11 cellular contexts compared by ENCODE assay signal in the genomic region with DNA sequence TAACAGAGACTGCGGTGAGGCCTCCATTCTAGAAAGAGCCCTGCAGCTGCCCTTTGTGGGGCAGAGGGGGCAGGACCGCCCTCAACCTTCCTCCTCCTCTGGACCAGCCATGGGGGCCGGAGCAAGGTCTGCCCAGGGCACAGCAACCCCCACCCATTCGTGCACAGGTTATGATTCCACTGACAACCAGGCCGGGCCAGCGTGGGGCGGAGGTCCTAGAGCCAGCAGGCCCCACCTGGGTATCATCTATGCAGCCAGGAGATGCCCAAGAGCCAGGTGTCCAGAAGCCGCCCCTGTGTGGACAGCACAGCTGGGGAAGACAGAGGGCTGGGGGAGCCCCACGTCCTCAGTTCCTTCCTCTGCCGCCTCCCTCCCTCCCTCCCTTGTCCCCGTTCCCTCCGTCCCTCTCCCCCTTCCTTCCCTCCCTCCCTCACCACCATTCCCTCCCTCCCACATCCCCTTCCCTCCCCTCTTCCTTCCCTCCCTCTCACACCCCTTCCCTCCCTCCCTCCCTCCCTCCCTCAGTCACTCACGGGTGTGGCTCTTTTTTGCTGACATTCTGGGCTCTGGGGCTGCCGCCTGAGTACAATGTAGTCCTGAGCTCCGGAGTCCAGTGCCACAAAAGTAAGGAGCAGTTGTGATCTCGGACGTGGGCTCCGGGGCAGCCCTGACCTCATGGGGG. TPM values are rescaled to one million over a fixed set of nuclear protein-coding genes. Genes with fewer than 3 reads are reported as not detected.
DNase-seq lines count a peak whose midpoint lies in the region; ATAC-seq and TF ChIP-seq lines count a peak whose summit lies in the region.
"Had no signal": no experiment of that assay in that cellular context is flagged by ENCODE, and none has a peak within 500 bp of the region (broad histone marks: within the 10 kb centered on the region; RNA-seq: fewer than 3 reads in every experiment).

No MANE protein-coding gene starts in this region.

- H2BK120ac ChIP-seq in neuronal stem cell (ENCODE audit: low read depth, low read length) = no peak overlapping the region

- H3K4ac ChIP-seq in neuronal stem cell (ENCODE audit: low read length) = no peak overlapping the region

- no peaks in the 10 kb centered on the region for H3K9me3 Mint-ChIP-seq in activated T-cell treated with anti-CD3 and anti-CD28 coated beads, Interleukin-2, amount 50 U/mL, for 72 hours
- H3K9me3 Mint-ChIP-seq in activated CD8-positive, alpha-beta T cell treated with anti-CD3 and anti-CD28 coated beads for 36 hours = no peaks in the 10 kb centered on the region

- no peak overlapping the region for H3K4me3 ChIP-seq in neuronal stem cell (ENCODE audit: low read length in 2 of 2)
- H3K4me3 ChIP-seq: cardiac muscle cell had no signal

- no peak overlapping the region for H2BK12ac ChIP-seq in neuronal stem cell (ENCODE audit: low read length)

- no peaks in the 10 kb centered on the region for H3K36me3 ChIP-seq in neuronal stem cell (replicated peaks in 1 of 2; ENCODE audit: control insufficient read depth in 2 of 2, insufficient read depth in 2 of 2, low read length in 2 of 2)
- H3K36me3 ChIP-seq: cardiac muscle cell had no signal

- peaks cover 4 to 62% (median 46%) of the 10 kb centered on the region in 3 experiments for H3K27me3 ChIP-seq in neuronal stem cell (ENCODE audit: control insufficient read depth in 3 of 3, insufficient read depth in 3 of 3, low read depth in 1 of 3, low read length in 3 of 3)

- no peak for ATAC-seq in activated T-cell treated with anti-CD3 and anti-CD28 coated beads, Interleukin-2, amount 50 U/mL, for 72 hours (replicated peaks in 1 of 2)
- no peak for ATAC-seq in activated CD8-positive, alpha-beta T cell treated with anti-CD3 and anti-CD28 coated beads for 36 hours
- ATAC-seq: Panc1 had no signal

- H3K4me3 Mint-ChIP-seq in activated T-cell treated with anti-CD3 and anti-CD28 coated beads, Interleukin-2, amount 50 U/mL, for 72 hours = peak overlapping the region; percentile 75 to 95
- peak overlapping the region; percentile 87 for H3K4me3 Mint-ChIP-seq in activated CD8-positive, alpha-beta T cell treated with anti-CD3 and anti-CD28 coated beads for 36 hours

- peak overlapping the region; percentile 44 for H3K9ac ChIP-seq in neuronal stem cell (ENCODE audit: low read depth, low read length, poor library complexity)
- H3K9ac ChIP-seq: parathyroid adenoma had no signal

- peak overlapping the region; percentile 89 for H3K18ac ChIP-seq in neuronal stem cell (ENCODE audit: low read length)

- peaks cover 31 to 36% of the 10 kb centered on the region in 2 donors for H3K4me1 ChIP-seq in neuronal stem cell (ENCODE audit: control insufficient read depth in 2 of 2, insufficient read depth in 1 of 2, low read depth in 1 of 2, low read length in 2 of 2)
- H3K4me1 ChIP-seq: parathyroid adenoma had no signal

- H3K27ac Mint-ChIP-seq in activated T-cell treated with anti-CD3 and anti-CD28 coated beads, Interleukin-2, amount 50 U/mL, for 72 hours = no peak overlapping the region
- H3K27ac Mint-ChIP-seq in activated CD8-positive, alpha-beta T cell treated with anti-CD3 and anti-CD28 coated beads for 36 hours = peak overlapping the region; percentile 90

- intact Hi-C loops in activated CD8-positive, alpha-beta T cell treated with anti-CD3 and anti-CD28 coated beads for 36 hours (cut with micrococcal nuclease) = no loop called here

- no peak for TF ChIP-seq CTCF in activated CD8-positive, alpha-beta T cell treated with anti-CD3 and anti-CD28 coated beads for 36 hours (IDR thresholded peaks at IDR 0.05)

- peak overlapping the region; percentile 64 for H4K91ac ChIP-seq in neuronal stem cell (ENCODE audit: low read depth, low read length, poor library complexity)

- no peaks in the 10 kb centered on the region for H3K79me1 ChIP-seq in neuronal stem cell (ENCODE audit: low read depth, low read length)

- POLR2A ChIA-PET in activated CD8-positive, alpha-beta T cell treated with anti-CD3 and anti-CD28 coated beads for 36 hours (lab: Charles Lee) = interaction anchor here (0.9 to 3.1 kb wide), 3 partner anchors 23 to 103 kb away, joined by 3 to 30 read pairs (median 5); a partner anchor contains a TSS

- H4K8ac ChIP-seq in neuronal stem cell (ENCODE audit: low read depth, low read length) = no peak overlapping the region

- peaks cover 55% of the 10 kb centered on the region for H3K4me1 Mint-ChIP-seq in activated T-cell treated with anti-CD3 and anti-CD28 coated beads, Interleukin-2, amount 50 U/mL, for 72 hours (ENCODE audit: low read depth)
- H3K4me1 Mint-ChIP-seq in activated CD8-positive, alpha-beta T cell treated with anti-CD3 and anti-CD28 coated beads for 36 hours (ENCODE audit: low read depth) = peaks cover 42% of the 10 kb centered on the region

- H3K36me3 Mint-ChIP-seq in activated T-cell treated with anti-CD3 and anti-CD28 coated beads, Interleukin-2, amount 50 U/mL, for 72 hours (ENCODE audit: insufficient read depth in 2 of 2) = peaks cover 0 to 23% of the 10 kb centered on the region in 2 donors
- H3K36me3 Mint-ChIP-seq in activated CD8-positive, alpha-beta T cell treated with anti-CD3 and anti-CD28 coated beads for 36 hours (ENCODE audit: low read depth) = peaks cover 35% of the 10 kb centered on the region

- DNase-seq in activated T-cell treated with anti-CD3 and anti-CD28 coated beads, Interleukin-2, amount 50 U/mL, for 72 hours = no peak
- DNase-seq in activated T-cell treated with anti-CD3 and anti-CD28 coated beads, Interleukin-2, amount 50 U/mL, for 1 hour = no peak
- DNase-seq in activated CD8-positive, alpha-beta T cell treated with anti-CD3 and anti-CD28 coated beads for 36 hours = no peak
- DNase-seq in neuronal stem cell (ENCODE audit: low spot score) (no peak), NCI-H2227 (lab: John Stamatoyannopoulos, UW; ENCODE audit: unreplicated experiment) (no peak), NOMO-1 treated with dmso at 0.1 percent for 144 hours (lab: John Stamatoyannopoulos, UW; ENCODE audit: unreplicated experiment) (no peak)
- DNase-seq: mammary epithelial cell had no signal

- no peak overlapping the region for H3K4me2 ChIP-seq in neuronal stem cell (ENCODE audit: insufficient read depth, low read length, poor library complexity, severe bottlenecking)

- CTCF ChIA-PET in activated CD8-positive, alpha-beta T cell treated with anti-CD3 and anti-CD28 coated beads for 36 hours (lab: Charles Lee) = interaction anchor here (1.1 to 3.7 kb wide), 5 partner anchors 23 to 77 kb away, joined by 3 to 38 read pairs (median 4); no protein-coding TSS in a partner anchor

- WGBS in neuronal stem cell (ENCODE audit: extremely low coverage in 2 of 2, insufficient read length in 2 of 2, insufficient replicate concordance in 1 of 2), 2 donors = no CpG with 5 or more reads among the region's 18 CpGs

- H3K23ac ChIP-seq in neuronal stem cell (ENCODE audit: low read depth, low read length, poor library complexity) = no peak overlapping the region

- H3K9me3 ChIP-seq in neuronal stem cell (replicated peaks in 1 of 2; ENCODE audit: control insufficient read depth in 2 of 2, insufficient read depth in 1 of 2, low read depth in 1 of 2, low read length in 2 of 2) = no peaks in the 10 kb centered on the region

- peak overlapping the region; percentile 96 for H2AK5ac ChIP-seq in neuronal stem cell (ENCODE audit: low read depth, low read length)

- peak overlapping the region; percentile 81 for H2BK15ac ChIP-seq in neuronal stem cell (ENCODE audit: low read length)

- no peak overlapping the region for H3K14ac ChIP-seq in neuronal stem cell (ENCODE audit: low read length)

- H3K27me3 Mint-ChIP-seq in activated T-cell treated with anti-CD3 and anti-CD28 coated beads, Interleukin-2, amount 50 U/mL, for 72 hours (ENCODE audit: low read depth) = peaks cover 11% of the 10 kb centered on the region
- H3K27me3 Mint-ChIP-seq in activated CD8-positive, alpha-beta T cell treated with anti-CD3 and anti-CD28 coated beads for 36 hours = peaks cover 24% of the 10 kb centered on the region

- H3K27ac ChIP-seq in neuronal stem cell (replicated peaks; ENCODE audit: low read length) = no peak overlapping the region
- H3K27ac ChIP-seq: cardiac muscle cell, parathyroid adenoma had no signal

- peak overlapping the region; percentile 24 for H2BK5ac ChIP-seq in neuronal stem cell (ENCODE audit: low read length)

- H2AFZ ChIP-seq in neuronal stem cell (ENCODE audit: low read length) = peak overlapping the region; percentile 61
- H2AFZ ChIP-seq: parathyroid adenoma had no signal

RNA-seq across cellular contexts. Expression of a gene that starts 12.3 kb away (rescaled TPM):
- under 1 TPM in 1 of 2 donors, not detected in 1; 0.12 TPM for total RNA-seq in activated T-cell treated with anti-CD3 and anti-CD28 coated beads, Interleukin-2, amount 50 U/mL, for 72 hours
- total RNA-seq in activated CD8-positive, alpha-beta T cell treated with anti-CD3 and anti-CD28 coated beads for 36 hours = not detected
- 0.03 TPM for polyA plus RNA-seq in neuronal stem cell (2013, experiment 1 of 2)
- polyA plus RNA-seq in neuronal stem cell (2013, experiment 2 of 2) = 0.01 TPM
- total RNA-seq: LHCN-M2 had no signal
- polyA plus RNA-seq: cardiac muscle cell had no signal

RNA-seq across cellular contexts. Expression of a gene that starts 41.9 kb away (rescaled TPM):
- 100 to 1,000 TPM in 1 of 2 donors, 10 to 100 TPM in 1; 69.0 to 112 TPM for total RNA-seq in activated T-cell treated with anti-CD3 and anti-CD28 coated beads, Interleukin-2, amount 50 U/mL, for 72 hours
- total RNA-seq in activated CD8-positive, alpha-beta T cell treated with anti-CD3 and anti-CD28 coated beads for 36 hours = 10 to 100 TPM; 64.9 to 68.0 TPM
- polyA plus RNA-seq in neuronal stem cell (2013, experiment 1 of 2) = 79.8 TPM
- polyA plus RNA-seq in neuronal stem cell (2013, experiment 2 of 2) = 78.9 TPM

RNA-seq across cellular contexts. Expression of a gene that starts 48.5 kb away (rescaled TPM):
- total RNA-seq in activated T-cell treated with anti-CD3 and anti-CD28 coated beads, Interleukin-2, amount 50 U/mL, for 72 hours = 100 to 1,000 TPM in 1 of 2 donors, 10 to 100 TPM in 1; 81.0 to 197 TPM
- total RNA-seq in activated CD8-positive, alpha-beta T cell treated with anti-CD3 and anti-CD28 coated beads for 36 hours = 100 to 1,000 TPM in 1 of 2 experiments, 10 to 100 TPM in 1; 94.5 to 102 TPM
- polyA plus RNA-seq in neuronal stem cell (2013, experiment 1 of 2) = 44.0 TPM
- 44.5 TPM for polyA plus RNA-seq in neuronal stem cell (2013, experiment 2 of 2)

RNA-seq across cellular contexts. Expression of a gene that starts 54.1 kb away (rescaled TPM):
- 10 to 100 TPM; 18.0 to 18.6 TPM for total RNA-seq in activated T-cell treated with anti-CD3 and anti-CD28 coated beads, Interleukin-2, amount 50 U/mL, for 72 hours
- 10 to 100 TPM; 17.5 to 20.3 TPM for total RNA-seq in activated CD8-positive, alpha-beta T cell treated with anti-CD3 and anti-CD28 coated beads for 36 hours
- polyA plus RNA-seq in neuronal stem cell (2013, experiment 1 of 2) = 12.3 TPM
- 11.7 TPM for polyA plus RNA-seq in neuronal stem cell (2013, experiment 2 of 2)
